9 cellular contexts compared by ENCODE assay signal in genomic region chr9:94922098-94922607, GRCh38.
DNase-seq lines count a peak whose midpoint lies in the region; ATAC-seq and TF ChIP-seq lines count a peak whose summit lies in the region.
"Had no signal": no experiment of that assay in that cellular context is flagged by ENCODE, and none has a peak within 500 bp of the region (broad histone marks: within the 10 kb centered on the region; RNA-seq: fewer than 3 reads in every experiment).

No MANE protein-coding gene starts in this region.

- no peak overlapping the region for H2AFZ ChIP-seq in hepatocyte

- H3K9me3 ChIP-seq in hepatocyte (ENCODE audit: low read depth), result no peaks in the 10 kb centered on the region

- no peaks in the 10 kb centered on the region for H3K36me3 ChIP-seq in hepatocyte (replicated peaks; ENCODE audit: insufficient read depth, low read depth)

- 35% methylated on average over 10 of the region's 10 CpGs for WGBS in hepatocyte (ENCODE audit: low lambda C conversion rate, missing lambda C conversion rate)

- H3K27me3 ChIP-seq in hepatocyte, result no peaks in the 10 kb centered on the region

- H3K79me2 ChIP-seq in hepatocyte, result peaks cover 26% of the 10 kb centered on the region

- no peak overlapping the region for H3K4me3 ChIP-seq in hepatocyte

- peak; percentile 81 for DNase-seq in HS-5 (ENCODE audit: low read depth)
- DNase-seq in amniotic epithelial cell (ENCODE audit: low read depth), result peak; percentile 99
- peak; percentile 58 for DNase-seq in hepatocyte (ENCODE audit: low spot score)
- DNase-seq in smooth muscle cell of the brain vasculature (ENCODE audit: low read depth, low spot score), result peak; percentile 80
- DNase-seq in NCI-H748 (lab: John Stamatoyannopoulos, UW; ENCODE audit: unreplicated experiment), result no peak
- DNase-seq: activated naive CD8-positive, alpha-beta T cell treated with anti-CD3 and anti-CD28 coated beads, Interleukin-2, amount 10 ng/mL, durations not matched to agents 7 days and 5 days had no signal

- H3K4me1 ChIP-seq in hepatocyte (ENCODE audit: insufficient read depth), result peaks cover 54% of the 10 kb centered on the region

- no peaks in the 10 kb centered on the region for H3K9me2 ChIP-seq in hepatocyte (replicated peaks; ENCODE audit: insufficient read depth)

- peak overlapping the region; percentile 48 for H3K4me2 ChIP-seq in hepatocyte

- peak overlapping the region; percentile 89 for H3K27ac ChIP-seq in hepatocyte

- no peaks in the 10 kb centered on the region for H4K20me1 ChIP-seq in hepatocyte (ENCODE audit: insufficient read depth, poor library complexity, severe bottlenecking)

- ATAC-seq in GM21447 (IDR thresholded peaks at IDR 0.05; ENCODE audit: unreplicated experiment) (no peak), HG03469 (IDR thresholded peaks at IDR 0.05; ENCODE audit: unreplicated experiment) (no peak), HG03139 (IDR thresholded peaks at IDR 0.05; ENCODE audit: unreplicated experiment) (no peak)

- TF ChIP-seq CTCF in hepatocyte (IDR thresholded peaks at IDR 0.05; ENCODE audit: poor library complexity), result no peak
